ENCODE assay signal across 14 cellular contexts in genomic region chr7:2856388-2857169, GRCh38. TPM values are rescaled to one million over a fixed set of nuclear protein-coding genes. Genes with fewer than 3 reads are reported as not detected.
DNase-seq lines count a peak whose midpoint lies in the region; ATAC-seq, FAIRE-seq and TF ChIP-seq lines count a peak whose summit lies in the region.
"Had no signal": no experiment of that assay in that cellular context is flagged by ENCODE, and none has a peak within 500 bp of the region (broad histone marks: within the 10 kb centered on the region; RNA-seq: fewer than 3 reads in every experiment).

No MANE protein-coding gene starts in this region.

- no peak overlapping the region for H2BK120ac ChIP-seq in IMR-90 (ENCODE audit: low read depth, low read length)

- H4K5ac ChIP-seq in IMR-90 (ENCODE audit: low read depth, low read length): no peak overlapping the region

- TF ChIP-seq POLR2A in GM12892 (IDR thresholded peaks at IDR 0.05; ENCODE audit: low read depth, low read length) (no peak), IMR-90 (IDR thresholded peaks at IDR 0.05; ENCODE audit: low read depth, low read length) (no peak)

- no peaks in the 10 kb centered on the region for H3K27me3 ChIP-seq in IMR-90 (ENCODE audit: control insufficient read depth, insufficient read depth, low read length)
- H3K27me3 ChIP-seq: dorsolateral prefrontal cortex, MG63 had no signal

- no peaks in the 10 kb centered on the region for H3K27me3 Mint-ChIP-seq in naive B cell
- H3K27me3 Mint-ChIP-seq in activated T-cell treated with anti-CD3 and anti-CD28 coated beads, Interleukin-2, amount 50 U/mL, for 24 hours: no peaks in the 10 kb centered on the region
- H3K27me3 Mint-ChIP-seq: activated T-helper 17 cell treated with anti-CD3 and anti-CD28 coated beads, Interleukin-2, amount 50 U/mL, for 72 hours had no signal

- no peak overlapping the region for H4K8ac ChIP-seq in IMR-90 (ENCODE audit: low read depth in 2 of 2, low read length in 2 of 2)

- H3K14ac ChIP-seq in IMR-90 (replicated peaks; ENCODE audit: low read depth, low read length): no peak overlapping the region

- no CpG with 5 or more reads among the region's 5 CpGs for WGBS in IMR-90 (ENCODE audit: extremely low coverage in 2 of 2, insufficient read length in 1 of 2), 2 experiments

- in situ Hi-C loops in IMR-90 (cut with MboI; ENCODE audit: low sequenced_read_pairs): loop anchor here (25.0 kb wide), 2 partner anchors 1781 to 1906 kb away; no protein-coding TSS in a partner anchor

- no peaks in the 10 kb centered on the region for H3K9me3 Mint-ChIP-seq in naive B cell
- H3K9me3 Mint-ChIP-seq in activated T-cell treated with anti-CD3 and anti-CD28 coated beads, Interleukin-2, amount 50 U/mL, for 24 hours: no peaks in the 10 kb centered on the region
- H3K9me3 Mint-ChIP-seq: activated T-helper 17 cell treated with anti-CD3 and anti-CD28 coated beads, Interleukin-2, amount 50 U/mL, for 72 hours had no signal

- H4K20me1 ChIP-seq in IMR-90 (ENCODE audit: insufficient read depth, low read length): no peaks in the 10 kb centered on the region

- H2AK9ac ChIP-seq in IMR-90 (replicated peaks; ENCODE audit: low read depth, low read length, poor library complexity): no peak overlapping the region

- no peak overlapping the region for H3K27ac ChIP-seq in IMR-90 (ENCODE audit: insufficient read depth, low read length)
- H3K27ac ChIP-seq: dorsolateral prefrontal cortex had no signal

- H2AFZ ChIP-seq in IMR-90 (replicated peaks; ENCODE audit: low read length, poor library complexity): no peak overlapping the region

- H3K18ac ChIP-seq in IMR-90 (ENCODE audit: low read depth, low read length): no peak overlapping the region

- no peaks in the 10 kb centered on the region for H3K9me3 ChIP-seq in IMR-90 (ENCODE audit: control insufficient read depth, insufficient read depth, low read length)
- H3K9me3 ChIP-seq: MG63 had no signal

- no peak overlapping the region for H3K4me3 Mint-ChIP-seq in naive B cell
- H3K4me3 Mint-ChIP-seq in activated T-cell treated with anti-CD3 and anti-CD28 coated beads, Interleukin-2, amount 50 U/mL, for 24 hours: no peak overlapping the region
- H3K4me3 Mint-ChIP-seq: activated CD8-positive, alpha-beta T cell treated with anti-CD3 and anti-CD28 coated beads, Interleukin-2, amount 10 ng/mL, durations not matched to agents 7 days and 5 days; activated T-helper 17 cell treated with anti-CD3 and anti-CD28 coated beads, Interleukin-2, amount 50 U/mL, for 72 hours had no signal

- H3K4me3 ChIP-seq in IMR-90 (ENCODE audit: insufficient read depth, low read depth, low read length) (no peak overlapping the region), cardiac fibroblast (replicated peaks in 1 of 2; ENCODE audit: low read depth in 2 of 2, low read length in 2 of 2) (no peak overlapping the region)
- H3K4me3 ChIP-seq: dorsolateral prefrontal cortex, MG63 had no signal

- H2AK5ac ChIP-seq in IMR-90 (ENCODE audit: low read depth, low read length): no peak overlapping the region; the same call in 1 of the 2 replicates

- DNase-seq in GM12892 (ENCODE audit: insufficient read length) (no peak), IMR-90 (no peak), cardiac fibroblast (ENCODE audit: low read depth in 2 of 2) (peak; percentile 38 to 42), naive B cell (no peak), amygdala (lab: John Stamatoyannopoulos, UW) (no peak)
- no peak for DNase-seq in activated T-cell treated with anti-CD3 and anti-CD28 coated beads, Interleukin-2, amount 50 U/mL, for 24 hours
- DNase-seq: activated CD8-positive, alpha-beta T cell treated with anti-CD3 and anti-CD28 coated beads, Interleukin-2, amount 10 ng/mL, durations not matched to agents 7 days and 5 days; MG63; NCI-H226; substantia nigra had no signal

- no peak for TF ChIP-seq RAD21 in IMR-90 (IDR thresholded peaks at IDR 0.05; ENCODE audit: low read length)

- no peak overlapping the region for H2BK20ac ChIP-seq in IMR-90 (ENCODE audit: low read depth, low read length)

- dilution Hi-C loops in IMR-90 (cut with HindIII; ENCODE audit: low sequenced_read_pairs, unreplicated experiment): no loop called here

- H3K36me3 ChIP-seq in IMR-90 (ENCODE audit: control insufficient read depth, insufficient read depth, low read length): no peaks in the 10 kb centered on the region
- H3K36me3 ChIP-seq: MG63 had no signal

- no peaks in the 10 kb centered on the region for H3K4me1 ChIP-seq in IMR-90 (ENCODE audit: control insufficient read depth, insufficient read depth, low read length)

- peak; percentile 85 for FAIRE-seq in GM12892 (lab: Jason Lieb, UNC)
- FAIRE-seq: TTC549 had no signal

- no peak overlapping the region for H3K4me2 ChIP-seq in IMR-90 (ENCODE audit: low read depth, low read length)

- H2BK15ac ChIP-seq in IMR-90 (ENCODE audit: low read depth, low read length): no peak overlapping the region

- intact Hi-C loops in IMR-90 (cut with micrococcal nuclease): no loop called here

- POLR2A ChIA-PET in IMR-90 (lab: Charles Lee; ENCODE audit: unreplicated experiment): interaction anchor here (0.6 kb wide), 2 partner anchors 12 to 16 kb away, joined by 3 to 4 read pairs; no protein-coding TSS in a partner anchor

- H3K4ac ChIP-seq in IMR-90 (ENCODE audit: low read depth, low read length): no peak overlapping the region

- no peak overlapping the region for H3K9ac ChIP-seq in IMR-90 (ENCODE audit: low read depth, low read length)

- peak overlapping the region in 4 of 6 donors; percentile 15 to 81 (median 36) for H3K27ac Mint-ChIP-seq in naive B cell
- H3K27ac Mint-ChIP-seq in activated T-cell treated with anti-CD3 and anti-CD28 coated beads, Interleukin-2, amount 50 U/mL, for 24 hours: no peak overlapping the region
- H3K27ac Mint-ChIP-seq: activated CD8-positive, alpha-beta T cell treated with anti-CD3 and anti-CD28 coated beads, Interleukin-2, amount 10 ng/mL, durations not matched to agents 7 days and 5 days; activated T-helper 17 cell treated with anti-CD3 and anti-CD28 coated beads, Interleukin-2, amount 50 U/mL, for 72 hours had no signal

- CTCF ChIA-PET in IMR-90 (lab: Yijun Ruan, JAX): no interaction called here

- H4K91ac ChIP-seq in IMR-90 (ENCODE audit: insufficient read depth, low read depth, low read length): no peak overlapping the region

- H3K79me1 ChIP-seq in IMR-90 (ENCODE audit: low read depth in 1 of 2, low read length in 2 of 2): no peaks in the 10 kb centered on the region

- H3K4me1 Mint-ChIP-seq in naive B cell: peaks cover 0 to 7% (median 0%) of the 10 kb centered on the region in 3 donors
- H3K4me1 Mint-ChIP-seq in activated T-cell treated with anti-CD3 and anti-CD28 coated beads, Interleukin-2, amount 50 U/mL, for 24 hours (ENCODE audit: low read depth): peaks cover 1% of the 10 kb centered on the region
- H3K4me1 Mint-ChIP-seq: activated T-helper 17 cell treated with anti-CD3 and anti-CD28 coated beads, Interleukin-2, amount 50 U/mL, for 72 hours had no signal

- no TSS peak for BruUV-seq in IMR-90 (replicated peaks; lab: Mats Ljungman, UMichigan)

- H3K56ac ChIP-seq in IMR-90 (ENCODE audit: extremely low read depth, insufficient read depth, low read length): no peak overlapping the region

- TF ChIP-seq CTCF in IMR-90 (conservative IDR thresholded peaks at IDR 0.05; ENCODE audit: low read depth, low read length): no peak
- no peak for TF ChIP-seq CTCF in cardiac fibroblast (IDR thresholded peaks at IDR 0.05; ENCODE audit: low read depth, low read length)

- no peaks in the 10 kb centered on the region for H3K36me3 Mint-ChIP-seq in naive B cell
- H3K36me3 Mint-ChIP-seq in activated T-cell treated with anti-CD3 and anti-CD28 coated beads, Interleukin-2, amount 50 U/mL, for 24 hours (ENCODE audit: low read depth): no peaks in the 10 kb centered on the region

- peaks cover 3% of the 10 kb centered on the region; the same call in 1 of the 2 replicates for H3K9me1 ChIP-seq in IMR-90 (ENCODE audit: insufficient read depth, low read length)

- no peak overlapping the region for H2BK5ac ChIP-seq in IMR-90 (ENCODE audit: low read depth, low read length, poor library complexity, severe bottlenecking)

- ATAC-seq in IMR-90 (ENCODE audit: low read depth) (no peak), naive B cell (ENCODE audit: low read depth in 2 of 2) (peak; percentile 30 to 40), GM18502 (IDR thresholded peaks at IDR 0.05; ENCODE audit: poor library complexity, unreplicated experiment) (no peak)
- ATAC-seq: activated CD8-positive, alpha-beta T cell treated with anti-CD3 and anti-CD28 coated beads, Interleukin-2, amount 10 ng/mL, durations not matched to agents 7 days and 5 days; activated T-helper 17 cell treated with anti-CD3 and anti-CD28 coated beads, Interleukin-2, amount 50 U/mL, for 72 hours had no signal

- H3K23ac ChIP-seq in IMR-90 (ENCODE audit: low read depth, low read length): no peak overlapping the region; the same call in 1 of the 2 replicates

TF ChIP-seq in IMR-90, 13 proteins besides CTCF, POLR2A, EP300 and RAD21:
- TF ChIP-seq, protein P1, sequence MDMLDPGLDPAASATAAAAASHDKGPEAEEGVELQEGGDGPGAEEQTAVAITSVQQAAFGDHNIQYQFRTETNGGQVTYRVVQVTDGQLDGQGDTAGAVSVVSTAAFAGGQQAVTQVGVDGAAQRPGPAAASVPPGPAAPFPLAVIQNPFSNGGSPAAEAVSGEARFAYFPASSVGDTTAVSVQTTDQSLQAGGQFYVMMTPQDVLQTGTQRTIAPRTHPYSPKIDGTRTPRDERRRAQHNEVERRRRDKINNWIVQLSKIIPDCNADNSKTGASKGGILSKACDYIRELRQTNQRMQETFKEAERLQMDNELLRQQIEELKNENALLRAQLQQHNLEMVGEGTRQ (IDR thresholded peaks at IDR 0.05; ENCODE audit: low read depth, low read length): peak; percentile 58
- no peak for TF ChIP-seq MXI1 (IDR thresholded peaks at IDR 0.05; ENCODE audit: borderline replicate concordance, low read depth, low read length)

RNA-seq across cellular contexts. Expression of gene GNA12, which starts 12.5 kb away (rescaled TPM):
- 14.9 TPM for polyA plus RNA-seq in GM12892 (2012; ENCODE audit: missing spikeins)
- 14.3 and 14.4 TPM in 2 replicates for total RNA-seq in IMR-90 (2012; rRNA removed)
- polyA plus RNA-seq in IMR-90 (2012; rRNA removed) (89.0 and 93.9 TPM in 2 replicates), naive B cell (ENCODE audit: low read depth in 6 of 6) (10 to 100 TPM; 26.6 to 43.8 (median 34.8) TPM)
- polyA plus RNA-seq in IMR-90 (2012; cell fraction: cytosol; rRNA removed): 41.2 and 78.7 TPM in 2 replicates
- polyA plus RNA-seq in IMR-90 (2012; cell fraction: nucleus; rRNA removed; ENCODE audit: low replicate concordance): 60.2 and 62.3 TPM in 2 replicates

Comparison
In these comparisons a context has a peak if more than half of its experiments do, and no peak if none do; other contexts are left out.
1. DNase-seq: peak in cardiac fibroblast (2 of 2); none in GM12892 (single experiment), IMR-90 (single experiment), naive B cell (single experiment), activated T-cell treated with anti-CD3 and anti-CD28 coated beads, Interleukin-2, amount 50 U/mL, for 24 hours (single experiment) and amygdala (0 of 56).
2. ATAC-seq: peak in naive B cell (2 of 2); none in IMR-90 (single experiment) and GM18502 (single experiment).